ENCODE assay signal across 17 cellular contexts in the genomic region with DNA sequence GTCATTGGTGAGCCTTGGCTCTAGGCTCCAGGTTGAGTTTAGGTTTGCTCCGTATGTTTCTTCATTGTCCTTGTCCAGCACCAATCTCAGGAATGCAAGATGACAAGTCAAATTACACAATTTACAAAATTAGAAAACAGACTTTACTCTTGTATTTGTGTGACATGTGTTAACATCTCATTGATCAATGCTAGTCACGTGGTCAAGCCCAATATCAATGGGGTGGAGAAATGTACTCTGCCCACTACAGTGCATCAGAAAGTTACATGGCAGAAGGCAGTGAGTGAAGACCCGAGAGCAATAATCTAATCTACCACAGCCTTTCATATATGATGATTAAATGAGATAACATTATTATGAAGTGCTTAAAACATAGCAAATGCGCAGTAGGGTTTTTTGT.
DNase-seq lines count a peak whose midpoint lies in the region; ATAC-seq, FAIRE-seq and TF ChIP-seq lines count a peak whose summit lies in the region.
"Had no signal": no experiment of that assay in that cellular context is flagged by ENCODE, and none has a peak within 500 bp of the region (broad histone marks: within the 10 kb centered on the region; RNA-seq: fewer than 3 reads in every experiment).

No MANE protein-coding gene starts in this region.

- H2AFZ ChIP-seq in HepG2 (ENCODE audit: low read length) (no peak overlapping the region), astrocyte (ENCODE audit: low read depth, low read length) (no peak overlapping the region)

- H3K36me3 Mint-ChIP-seq in astrocyte (ENCODE audit: low read depth, unreplicated experiment): no peaks in the 10 kb centered on the region
- peaks cover 3% of the 10 kb centered on the region for H3K36me3 Mint-ChIP-seq in neural crest cell (ENCODE audit: low read depth)
- H3K36me3 Mint-ChIP-seq: CD4-positive, alpha-beta memory T cell had no signal

- CTCF ChIA-PET in HepG2 (lab: Yijun Ruan, JAX; ENCODE audit: low intra/inter-chr PET ratio, low total read pairs): no interaction called here

- POLR2A ChIA-PET in HepG2 (lab: Yijun Ruan, JAX): no interaction called here

- no peak for DNase-seq in HepG2 (ENCODE audit: low spot score)
- DNase-seq in right lobe of liver: no peak
- DNase-seq in astrocyte (ENCODE audit: low read depth): no peak
- DNase-seq in neural crest cell (ENCODE audit: low read depth, low spot score): no peak
- DNase-seq: 8988T; Calu3; CD4-positive, alpha-beta memory T cell; COR-L47; DND-41; GOT3; HFFc6 had no signal

- no peak for TF ChIP-seq EP300 in HepG2 (IDR thresholded peaks at IDR 0.05; ENCODE audit: low read depth in 2 of 2, low read length in 2 of 2)
- no peak for TF ChIP-seq EP300 in HepG2 (CRISPR knock-in tag; IDR thresholded peaks at IDR 0.05; ENCODE audit: borderline replicate concordance)

- 24% methylated on average over 4 of the region's 4 CpGs for WGBS in HepG2 (ENCODE audit: low lambda C conversion rate)
- 69% methylated on average over 4 of the region's 4 CpGs for WGBS in right lobe of liver (ENCODE audit: insufficient coverage, low coverage, low lambda C conversion rate, missing lambda C conversion rate)

- H3K9me3 Mint-ChIP-seq in astrocyte (ENCODE audit: unreplicated experiment): no peaks in the 10 kb centered on the region
- peaks cover 5% of the 10 kb centered on the region for H3K9me3 Mint-ChIP-seq in neural crest cell
- H3K9me3 Mint-ChIP-seq: CD4-positive, alpha-beta memory T cell; HFFc6 had no signal

- in situ Hi-C loops in HepG2 (cut with HindIII; ENCODE audit: extremely low pct_ligation_motif_present, low pct_unique_long_range_greater_than_20kb): no loop called here

- intact Hi-C loops in HepG2 (cut with micrococcal nuclease; ENCODE audit: unreplicated experiment): no loop called here
- intact Hi-C loops in right lobe of liver (cut with DNase I): no loop called here

- TF ChIP-seq CTCF in HepG2 (CRISPR knock-in tag; IDR thresholded peaks at IDR 0.05): no peak
- no peak for TF ChIP-seq CTCF in right lobe of liver (IDR thresholded peaks at IDR 0.05)
- no peak for TF ChIP-seq CTCF in astrocyte (IDR thresholded peaks at IDR 0.05; ENCODE audit: insufficient read depth, low read depth, low read length)
- no peak for TF ChIP-seq CTCF in neural crest cell (conservative IDR thresholded peaks at IDR 0.05)

- TF ChIP-seq RAD21 in HepG2 (CRISPR knock-in tag; IDR thresholded peaks at IDR 0.05): no peak

- ATAC-seq in HepG2: no peak
- no peak for ATAC-seq in right lobe of liver
- no peak for ATAC-seq in HG03135 (IDR thresholded peaks at IDR 0.05; ENCODE audit: unreplicated experiment)
- ATAC-seq in HG03159 (IDR thresholded peaks at IDR 0.05; ENCODE audit: unreplicated experiment): no peak

- TF ChIP-seq POLR2A in HepG2 (IDR thresholded peaks at IDR 0.05; ENCODE audit: insufficient read depth in 1 of 2, low read depth in 2 of 2, low read length in 2 of 2) (no peak), right lobe of liver (IDR thresholded peaks at IDR 0.05) (no peak)

- H3K9me3 ChIP-seq in HepG2 (ENCODE audit: low read length) (no peaks in the 10 kb centered on the region), right lobe of liver (no peaks in the 10 kb centered on the region), astrocyte (ENCODE audit: insufficient read depth, low read depth, low read length) (no peaks in the 10 kb centered on the region)
- H3K9me3 ChIP-seq: HAP-1 had no signal

- no peak overlapping the region for H3K9ac ChIP-seq in HepG2 (ENCODE audit: insufficient read depth, low read depth, low read length)
- H3K9ac ChIP-seq in astrocyte (ENCODE audit: low read length): no peak overlapping the region

- no peak overlapping the region for H3K4me3 Mint-ChIP-seq in astrocyte (ENCODE audit: unreplicated experiment)
- no peak overlapping the region for H3K4me3 Mint-ChIP-seq in neural crest cell
- H3K4me3 Mint-ChIP-seq: CD4-positive, alpha-beta memory T cell; HFFc6 had no signal

- H3K27me3 Mint-ChIP-seq in astrocyte (ENCODE audit: low read depth, unreplicated experiment): no peaks in the 10 kb centered on the region
- H3K27me3 Mint-ChIP-seq in neural crest cell (ENCODE audit: low read depth): no peaks in the 10 kb centered on the region

- H3K27ac Mint-ChIP-seq in astrocyte (ENCODE audit: unreplicated experiment): no peak overlapping the region
- H3K27ac Mint-ChIP-seq in neural crest cell (ENCODE audit: unreplicated experiment): peak overlapping the region; percentile 4
- H3K27ac Mint-ChIP-seq: CD4-positive, alpha-beta memory T cell; HFFc6 had no signal

- no peaks in the 10 kb centered on the region for H3K36me3 ChIP-seq in HepG2 (replicated peaks in 1 of 2; ENCODE audit: control insufficient read depth in 1 of 2, insufficient read depth in 2 of 2, low read length in 2 of 2)
- no peaks in the 10 kb centered on the region for H3K36me3 ChIP-seq in right lobe of liver
- no peaks in the 10 kb centered on the region for H3K36me3 ChIP-seq in astrocyte (ENCODE audit: insufficient read depth, low read length)
- H3K36me3 ChIP-seq: HAP-1 had no signal

- no peaks in the 10 kb centered on the region for H3K79me2 ChIP-seq in HepG2 (ENCODE audit: insufficient read depth, low read length)
- no peaks in the 10 kb centered on the region for H3K79me2 ChIP-seq in astrocyte (ENCODE audit: insufficient read depth, low read length)

- FAIRE-seq in HepG2 (lab: Jason Lieb, UNC) (no peak), astrocyte (lab: Jason Lieb, UNC) (peak; percentile 5)
- FAIRE-seq: G401.6, GM12892, H54 had no signal

- H3K4me2 ChIP-seq in HepG2 (ENCODE audit: low read depth, low read length) (no peak overlapping the region), astrocyte (ENCODE audit: low read length) (no peak overlapping the region)

- H3K4me3 ChIP-seq in HepG2 (replicated peaks in 1 of 3; ENCODE audit: insufficient read depth in 1 of 3, low read depth in 2 of 3, low read length in 3 of 3): no peak overlapping the region
- H3K4me3 ChIP-seq in right lobe of liver: no peak overlapping the region
- H3K4me3 ChIP-seq in astrocyte (ENCODE audit: insufficient read depth, low read depth, low read length): no peak overlapping the region
- H3K4me3 ChIP-seq: HAP-1 had no signal

- H3K27ac ChIP-seq in HepG2 (ENCODE audit: extremely low read length, insufficient read depth, low read length): no peak overlapping the region
- H3K27ac ChIP-seq in right lobe of liver: no peak overlapping the region
- no peak overlapping the region for H3K27ac ChIP-seq in astrocyte (ENCODE audit: low read depth, low read length)

- H3K27me3 ChIP-seq in HepG2 (ENCODE audit: control insufficient read depth in 1 of 2, insufficient read depth in 2 of 2, low read length in 2 of 2) (no peaks in the 10 kb centered on the region), right lobe of liver (no peaks in the 10 kb centered on the region), astrocyte (ENCODE audit: insufficient read depth, low read length) (no peaks in the 10 kb centered on the region)

- H3K4me1 Mint-ChIP-seq in astrocyte (ENCODE audit: low read depth, unreplicated experiment) (peaks cover 3% of the 10 kb centered on the region), neural crest cell (peaks cover 11% of the 10 kb centered on the region)
- H3K4me1 Mint-ChIP-seq: CD4-positive, alpha-beta memory T cell had no signal

- H4K20me1 ChIP-seq in HepG2 (ENCODE audit: insufficient read depth, low read length): no peaks in the 10 kb centered on the region
- no peaks in the 10 kb centered on the region for H4K20me1 ChIP-seq in astrocyte (ENCODE audit: insufficient read depth, low read length)

- BruUV-seq in HepG2 (replicated peaks; lab: Mats Ljungman, UMichigan): no TSS peak

- H3K4me1 ChIP-seq in HepG2 (ENCODE audit: insufficient read depth, low read length) (no peaks in the 10 kb centered on the region), right lobe of liver (no peaks in the 10 kb centered on the region), astrocyte (ENCODE audit: insufficient read depth, low read length) (no peaks in the 10 kb centered on the region)
- H3K4me1 ChIP-seq: HAP-1 had no signal

TF ChIP-seq in HepG2, 621 proteins besides CTCF, POLR2A, EP300 and RAD21 (continues in another document):
- TF ChIP-seq FOXC1 (CRISPR knock-in tag; IDR thresholded peaks at IDR 0.05; ENCODE audit: borderline replicate concordance) (no peak), HOXA9 (CRISPR knock-in tag; IDR thresholded peaks at IDR 0.05; ENCODE audit: borderline replicate concordance) (no peak), RAD51 (IDR thresholded peaks at IDR 0.05; ENCODE audit: borderline replicate concordance) (peak; percentile 60; the same call in 1 of the 2 replicates), ZNF564 (CRISPR knock-in tag; IDR thresholded peaks at IDR 0.05) (no peak)
- TF ChIP-seq, protein P1, sequence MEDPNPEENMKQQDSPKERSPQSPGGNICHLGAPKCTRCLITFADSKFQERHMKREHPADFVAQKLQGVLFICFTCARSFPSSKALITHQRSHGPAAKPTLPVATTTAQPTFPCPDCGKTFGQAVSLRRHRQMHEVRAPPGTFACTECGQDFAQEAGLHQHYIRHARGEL (CRISPR knock-in tag; IDR thresholded peaks at IDR 0.05): no peak
- TF ChIP-seq, protein P2, sequence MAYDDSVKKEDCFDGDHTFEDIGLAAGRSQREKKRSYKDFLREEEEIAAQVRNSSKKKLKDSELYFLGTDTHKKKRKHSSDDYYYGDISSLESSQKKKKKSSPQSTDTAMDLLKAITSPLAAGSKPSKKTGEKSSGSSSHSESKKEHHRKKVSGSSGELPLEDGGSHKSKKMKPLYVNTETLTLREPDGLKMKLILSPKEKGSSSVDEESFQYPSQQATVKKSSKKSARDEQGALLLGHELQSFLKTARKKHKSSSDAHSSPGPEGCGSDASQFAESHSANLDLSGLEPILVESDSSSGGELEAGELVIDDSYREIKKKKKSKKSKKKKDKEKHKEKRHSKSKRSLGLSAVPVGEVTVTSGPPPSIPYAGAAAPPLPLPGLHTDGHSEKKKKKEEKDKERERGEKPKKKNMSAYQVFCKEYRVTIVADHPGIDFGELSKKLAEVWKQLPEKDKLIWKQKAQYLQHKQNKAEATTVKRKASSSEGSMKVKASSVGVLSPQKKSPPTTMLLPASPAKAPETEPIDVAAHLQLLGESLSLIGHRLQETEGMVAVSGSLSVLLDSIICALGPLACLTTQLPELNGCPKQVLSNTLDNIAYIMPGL (CRISPR knock-in tag; IDR thresholded peaks at IDR 0.05; ENCODE audit: borderline replicate concordance in 1 of 2, low read depth in 1 of 2): no peak
- TF ChIP-seq, protein P3, sequence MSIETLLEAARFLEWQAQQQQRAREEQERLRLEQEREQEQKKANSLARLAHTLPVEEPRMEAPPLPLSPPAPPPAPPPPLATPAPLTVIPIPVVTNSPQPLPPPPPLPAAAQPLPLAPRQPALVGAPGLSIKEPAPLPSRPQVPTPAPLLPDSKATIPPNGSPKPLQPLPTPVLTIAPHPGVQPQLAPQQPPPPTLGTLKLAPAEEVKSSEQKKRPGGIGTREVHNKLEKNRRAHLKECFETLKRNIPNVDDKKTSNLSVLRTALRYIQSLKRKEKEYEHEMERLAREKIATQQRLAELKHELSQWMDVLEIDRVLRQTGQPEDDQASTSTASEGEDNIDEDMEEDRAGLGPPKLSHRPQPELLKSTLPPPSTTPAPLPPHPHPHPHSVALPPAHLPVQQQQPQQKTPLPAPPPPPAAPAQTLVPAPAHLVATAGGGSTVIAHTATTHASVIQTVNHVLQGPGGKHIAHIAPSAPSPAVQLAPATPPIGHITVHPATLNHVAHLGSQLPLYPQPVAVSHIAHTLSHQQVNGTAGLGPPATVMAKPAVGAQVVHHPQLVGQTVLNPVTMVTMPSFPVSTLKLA (IDR thresholded peaks at IDR 0.05): peak; percentile 98
